28 cellular contexts compared by ENCODE assay signal in genomic region chr7:137122145-137122544, GRCh38.
"Had no signal": no experiment of that assay in that cellular context is flagged by ENCODE, and none has a peak within 500 bp of the region (broad histone marks: within the 10 kb centered on the region; RNA-seq: fewer than 3 reads in every experiment).

No MANE protein-coding gene starts in this region.

- H3K4me3 ChIP-seq: neural progenitor cell, ovary, psoas muscle, right lobe of liver, sigmoid colon, stomach, thoracic aorta, thyroid gland, tibial nerve, upper lobe of right lung, uterus had no signal

- H3K36me3 Mint-ChIP-seq: natural killer cell; neural progenitor cell; stimulated activated effector memory CD8-positive, alpha-beta T cell treated with anti-CD3 and anti-CD28 coated beads, Interleukin-12 subunit alpha, Interleukin-12 subunit beta, amount 100 ng/mL, for 72 hours; stimulated activated naive B cell treated with anti-CD40 and anti-IgM and Interleukin-4, amounts not matched to agents 10 μg/mL and 1 μg/mL and 100 μg/mL, for 72 hours; type B pancreatic cell had no signal

- H3K4me3 Mint-ChIP-seq: natural killer cell; nephron; neural progenitor cell; stimulated activated effector memory CD8-positive, alpha-beta T cell treated with anti-CD3 and anti-CD28 coated beads, Interleukin-12 subunit alpha, Interleukin-12 subunit beta, amount 100 ng/mL, for 72 hours; stimulated activated naive B cell treated with anti-CD40 and anti-IgM and Interleukin-4, amounts not matched to agents 10 μg/mL and 1 μg/mL and 100 μg/mL, for 72 hours; stimulated activated naive CD8-positive, alpha-beta T cell treated with anti-CD3 and anti-CD28 coated beads, Interleukin-15, Interleukin-2, amounts not matched to agents 100 ng/mL and 50 ng/mL, for 24 hours; type B pancreatic cell had no signal

- H3K36me3 ChIP-seq: neural progenitor cell, ovary, right lobe of liver, sigmoid colon, stomach, thoracic aorta, thyroid gland, tibial nerve, upper lobe of right lung, uterus had no signal

- H3K27ac ChIP-seq: neural progenitor cell, ovary, parathyroid adenoma, psoas muscle, right lobe of liver, sigmoid colon, stomach, thoracic aorta, thyroid gland, tibial nerve, upper lobe of right lung, uterus had no signal

- H3K4me1 ChIP-seq: neural progenitor cell, parathyroid adenoma, psoas muscle, right lobe of liver, stomach, thyroid gland, tibial nerve, upper lobe of right lung, uterus had no signal

- H3K4me1 Mint-ChIP-seq: natural killer cell; nephron; neural progenitor cell; stimulated activated effector memory CD8-positive, alpha-beta T cell treated with anti-CD3 and anti-CD28 coated beads, Interleukin-12 subunit alpha, Interleukin-12 subunit beta, amount 100 ng/mL, for 72 hours; stimulated activated naive B cell treated with anti-CD40 and anti-IgM and Interleukin-4, amounts not matched to agents 10 μg/mL and 1 μg/mL and 100 μg/mL, for 72 hours had no signal

- H3K4me2 ChIP-seq: neural progenitor cell had no signal

- H3K27me3 ChIP-seq: neural progenitor cell, ovary, right lobe of liver, sigmoid colon, stomach, thyroid gland, tibial nerve, upper lobe of right lung, uterus had no signal

- H3K9me3 Mint-ChIP-seq: neural progenitor cell, type B pancreatic cell had no signal

- H3K27me3 Mint-ChIP-seq: progenitor cell of endocrine pancreas; stimulated activated naive B cell treated with anti-CD40 and anti-IgM and Interleukin-4, amounts not matched to agents 10 μg/mL and 1 μg/mL and 100 μg/mL, for 72 hours; stimulated activated naive CD8-positive, alpha-beta T cell treated with anti-CD3 and anti-CD28 coated beads, Interleukin-15, Interleukin-2, amounts not matched to agents 100 ng/mL and 50 ng/mL, for 24 hours; type B pancreatic cell had no signal

- H3K9me3 ChIP-seq: ovary, psoas muscle, right lobe of liver, sigmoid colon, stomach, thoracic aorta, thyroid gland, tibial nerve, upper lobe of right lung, uterus had no signal

- ATAC-seq: natural killer cell; psoas muscle; right cardiac atrium; right lobe of liver; stimulated activated effector memory CD8-positive, alpha-beta T cell treated with anti-CD3 and anti-CD28 coated beads, Interleukin-12 subunit alpha, Interleukin-12 subunit beta, amount 100 ng/mL, for 72 hours; stimulated activated naive B cell treated with anti-CD40 and anti-IgM and Interleukin-4, amounts not matched to agents 10 μg/mL and 1 μg/mL and 100 μg/mL, for 72 hours; upper lobe of right lung had no signal

- H3K79me2 ChIP-seq: parathyroid adenoma had no signal

- H2AFZ ChIP-seq: neural progenitor cell, parathyroid adenoma had no signal

- DNase-seq: natural killer cell; occipital lobe; ovary; posterior cingulate gyrus; psoas muscle; right cardiac atrium; right lobe of liver; sigmoid colon; small intestine; stimulated activated CD4-positive, alpha-beta T cell treated with anti-CD3 and anti-CD28 coated beads, Interleukin-15, amount 100 ng/mL, for 24 hours; stimulated activated CD4-positive, alpha-beta T cell treated with anti-CD3 and anti-CD28 coated beads, Interleukin-2, amount 100 ng/mL, for 24 hours; stimulated activated CD4-positive, alpha-beta T cell treated with anti-CD3 and anti-CD28 coated beads, Interleukin-2, amount 100 ng/mL, for 48 hours; stimulated activated CD4-positive, alpha-beta T cell treated with anti-CD3 and anti-CD28 coated beads, Interleukin-4, amount 100 ng/mL, for 24 hours; stimulated activated naive B cell treated with anti-CD40 and anti-IgM and Interleukin-4, amounts not matched to agents 10 μg/mL and 1 μg/mL and 100 μg/mL, for 72 hours; stimulated activated naive CD4-positive, alpha-beta T cell treated with Interleukin-2 at 50 U/mL for 16 hours; stomach; thyroid gland; upper lobe of right lung; uterus had no signal

- H3K9ac ChIP-seq: neural progenitor cell, parathyroid adenoma had no signal

- H3K27ac Mint-ChIP-seq: natural killer cell; nephron; neural progenitor cell; progenitor cell of endocrine pancreas; stimulated activated effector memory CD8-positive, alpha-beta T cell treated with anti-CD3 and anti-CD28 coated beads, Interleukin-12 subunit alpha, Interleukin-12 subunit beta, amount 100 ng/mL, for 72 hours; stimulated activated naive B cell treated with anti-CD40 and anti-IgM and Interleukin-4, amounts not matched to agents 10 μg/mL and 1 μg/mL and 100 μg/mL, for 72 hours; stimulated activated naive CD8-positive, alpha-beta T cell treated with anti-CD3 and anti-CD28 coated beads, Interleukin-15, Interleukin-2, amounts not matched to agents 100 ng/mL and 50 ng/mL, for 24 hours; type B pancreatic cell had no signal
